10 cellular contexts compared by ENCODE assay signal in genomic region chr2:239225921-239226561, GRCh38.
DNase-seq lines count a peak whose midpoint lies in the region; ATAC-seq and TF ChIP-seq lines count a peak whose summit lies in the region.
"Had no signal": no experiment of that assay in that cellular context is flagged by ENCODE, and none has a peak within 500 bp of the region (broad histone marks: within the 10 kb centered on the region; RNA-seq: fewer than 3 reads in every experiment).

No MANE protein-coding gene starts in this region.

- no peaks in the 10 kb centered on the region for H3K9me3 Mint-ChIP-seq in Calu3 (ENCODE audit: low read depth, unreplicated experiment)

- H3K9me2 ChIP-seq in PC-9 (ENCODE audit: insufficient read depth): no peaks in the 10 kb centered on the region

- H3K4me3 Mint-ChIP-seq in Calu3 (ENCODE audit: low read depth, unreplicated experiment): no peak overlapping the region

- H3K27me3 ChIP-seq in SJCRH30 (no peaks in the 10 kb centered on the region), fibroblast of lung (ENCODE audit: control insufficient read depth, insufficient read depth, low read length) (no peaks in the 10 kb centered on the region), ovary (no peaks in the 10 kb centered on the region), PC-9 (ENCODE audit: insufficient read depth, low read depth) (no peaks in the 10 kb centered on the region)

- POLR2A ChIA-PET in PC-9 (lab: Charles Lee; ENCODE audit: unreplicated experiment): no interaction called here

- H3K4me2 ChIP-seq in fibroblast of lung (ENCODE audit: extremely low read depth, insufficient read depth, low read length) (peak overlapping the region; percentile 38), PC-9 (no peak overlapping the region)

- DNase-seq in AG10803 (ENCODE audit: low read depth) (peak; percentile 89), SJCRH30 (peak; percentile 62 to 74), fibroblast of lung (ENCODE audit: low read depth in 2 of 2) (peak; percentile 69 to 81), ovary (peak in 2 of 5 donors; percentile 57 to 67), left lobe of liver (ENCODE audit: low spot score) (no peak), activated gamma-delta T cell (lab: John Stamatoyannopoulos, UW) (no peak), Calu3 (no peak), PC-9 (no peak)
- DNase-seq: activated CD4-positive, alpha-beta T cell treated with anti-CD3 and anti-CD28 coated beads, Interleukin-2, amount 50 U/mL, for 1 hour; NCI-H2171 treated with DMSO at 0.1 percent for 48 hours had no signal

- H2AFZ ChIP-seq in fibroblast of lung (ENCODE audit: low read length) (no peak overlapping the region), PC-9 (no peak overlapping the region)

- no peaks in the 10 kb centered on the region for H3K27me3 Mint-ChIP-seq in Calu3 (ENCODE audit: unreplicated experiment)

- H3F3A ChIP-seq in PC-9 (ENCODE audit: insufficient read depth, low read depth): peaks cover 7% of the 10 kb centered on the region; the same call in 1 of the 2 replicates

- H3K4me3 ChIP-seq in AG10803 (ENCODE audit: low read length) (peak overlapping the region; percentile 27), SJCRH30 (peak overlapping the region; percentile 39), fibroblast of lung (replicated peaks in 1 of 4; ENCODE audit: control extremely low read depth in 1 of 4, insufficient read depth in 1 of 4, low read depth in 3 of 4, low read length in 4 of 4) (no peak overlapping the region), ovary (no peak overlapping the region), PC-9 (no peak overlapping the region)

- H3K79me2 ChIP-seq in fibroblast of lung (ENCODE audit: control insufficient read depth, insufficient read depth, low read length) (peaks cover 3% of the 10 kb centered on the region), PC-9 (ENCODE audit: low read depth) (peaks cover 7% of the 10 kb centered on the region; the same call in 1 of the 2 replicates)

- BruUV-seq in Calu3 (replicated peaks; lab: Mats Ljungman, UMichigan) (no TSS peak), PC-9 (replicated peaks; lab: Mats Ljungman, UMichigan) (no TSS peak)

- peak overlapping the region; percentile 9 for H3K9ac ChIP-seq in fibroblast of lung (ENCODE audit: insufficient read depth, low read length)

- no peaks in the 10 kb centered on the region for H3K9me3 ChIP-seq in SJCRH30 (replicated peaks)
- H3K9me3 ChIP-seq in fibroblast of lung (ENCODE audit: control insufficient read depth, insufficient read depth, low read depth, low read length): no peaks in the 10 kb centered on the region
- H3K9me3 ChIP-seq in ovary: no peaks in the 10 kb centered on the region
- H3K9me3 ChIP-seq in PC-9 (ENCODE audit: insufficient read depth, low read depth): no peaks in the 10 kb centered on the region

- CTCF ChIA-PET in Calu3 (lab: Charles Lee): no interaction called here
- CTCF ChIA-PET in PC-9 (lab: Charles Lee): interaction anchor here (0.5 to 0.6 kb wide), 2 partner anchors 19 to 171 kb away, joined by 3 to 6 read pairs; no protein-coding TSS in a partner anchor

- peak overlapping the region; percentile 88 for H3K27ac ChIP-seq in SJCRH30
- H3K27ac ChIP-seq in fibroblast of lung (ENCODE audit: insufficient read depth, low read length): peak overlapping the region; percentile 48
- peak overlapping the region; percentile 16 to 47 for H3K27ac ChIP-seq in ovary
- H3K27ac ChIP-seq in PC-9: no peak overlapping the region

- H4K20me1 ChIP-seq in fibroblast of lung (ENCODE audit: control insufficient read depth, extremely low read depth, insufficient read depth, low read length) (no peaks in the 10 kb centered on the region), PC-9 (ENCODE audit: insufficient read depth) (0 out of 2 replicates have a peak, but pooled peaks cover 5% of the 10 kb centered on the region)

- no peak overlapping the region for H3K27ac Mint-ChIP-seq in Calu3 (ENCODE audit: unreplicated experiment)

- H3K36me3 ChIP-seq in SJCRH30 (no peaks in the 10 kb centered on the region), fibroblast of lung (ENCODE audit: control insufficient read depth, insufficient read depth, low read length) (no peaks in the 10 kb centered on the region), ovary (no peaks in the 10 kb centered on the region), PC-9 (ENCODE audit: low read depth) (no peaks in the 10 kb centered on the region)

- peak; percentile 14; the same call in 1 of the 2 replicates for TF ChIP-seq CTCF in AG10803 (conservative IDR thresholded peaks at IDR 0.05; ENCODE audit: low read length)
- TF ChIP-seq CTCF in fibroblast of lung (conservative IDR thresholded peaks at IDR 0.05 in 1 of 2, IDR thresholded peaks at IDR 0.05 in 1 of 2; ENCODE audit: low read depth in 1 of 2, low read length in 2 of 2): no peak
- no peak for TF ChIP-seq CTCF in ovary (IDR thresholded peaks at IDR 0.05)
- no peak for TF ChIP-seq CTCF in Calu3 (IDR thresholded peaks at IDR 0.05; ENCODE audit: unreplicated experiment)
- no peak for TF ChIP-seq CTCF in PC-9 (conservative IDR thresholded peaks at IDR 0.05)

- TF ChIP-seq EP300 in ovary (IDR thresholded peaks at IDR 0.05): no peak

- H3K36me3 Mint-ChIP-seq in Calu3 (ENCODE audit: insufficient read depth, unreplicated experiment): no peaks in the 10 kb centered on the region

- peaks cover 55% of the 10 kb centered on the region for H3K4me1 ChIP-seq in SJCRH30
- H3K4me1 ChIP-seq in fibroblast of lung (ENCODE audit: control insufficient read depth, extremely low read depth, insufficient read depth, low read length): peaks cover 36% of the 10 kb centered on the region
- H3K4me1 ChIP-seq in ovary (ENCODE audit: insufficient read depth): peaks cover 36% of the 10 kb centered on the region
- peaks cover 16% of the 10 kb centered on the region for H3K4me1 ChIP-seq in PC-9 (replicated peaks; ENCODE audit: insufficient read depth)

- no peak for ATAC-seq in left lobe of liver

- WGBS in ovary, 3 donors: 33 to 47% (median 40%) methylated on average over 13 of the region's 13 CpGs

- H3K4me1 Mint-ChIP-seq in Calu3 (ENCODE audit: low read depth, unreplicated experiment): peaks cover 12% of the 10 kb centered on the region

- intact Hi-C loops in ovary (cut with DNase I): loop anchor here in 1 of 4 donors (10.0 kb wide), 1 partner anchor 169 kb away; no protein-coding TSS in a partner anchor
- intact Hi-C loops in Calu3 (cut with micrococcal nuclease; ENCODE audit: unreplicated experiment): no loop called here
- intact Hi-C loops in PC-9 (cut with micrococcal nuclease; ENCODE audit: unreplicated experiment): no loop called here

- TF ChIP-seq POLR2A in ovary (IDR thresholded peaks at IDR 0.05): no peak

Comparison
In these comparisons a context has a peak if more than half of its experiments do, and no peak if none do; other contexts are left out.
1. DNase-seq: peak in AG10803 (single experiment), SJCRH30 (2 of 2) and fibroblast of lung (2 of 2); none in left lobe of liver (single experiment), activated gamma-delta T cell (single experiment), Calu3 (single experiment) and PC-9 (0 of 2).
2. H3K4me3 ChIP-seq: peak in AG10803 (single experiment) and SJCRH30 (single experiment); none in fibroblast of lung (0 of 4), ovary (single experiment) and PC-9 (single experiment).